In genomic region chr12:10235761-10236631, GRCh38 we compare ENCODE assay signal across 2 cellular contexts.
TF ChIP-seq lines count a peak whose summit lies in the region.

No MANE protein-coding gene starts in this region.

TF ChIP-seq in HCT116, 20 proteins besides CTCF, POLR2A, EP300 and RAD21:
- TF ChIP-seq ZNF274 (IDR thresholded peaks at IDR 0.05; ENCODE audit: low read depth, low read length) (no peak), SP1 (IDR thresholded peaks at IDR 0.05; ENCODE audit: low read depth) (no peak), EZH2 (IDR thresholded peaks at IDR 0.05) (no peak), ELF1 (IDR thresholded peaks at IDR 0.05; ENCODE audit: borderline replicate concordance, low read depth) (no peak), MAX (IDR thresholded peaks at IDR 0.05) (no peak), EGR1 (IDR thresholded peaks at IDR 0.05; ENCODE audit: low read depth) (no peak), TCF7L2 (IDR thresholded peaks at IDR 0.05; ENCODE audit: borderline replicate concordance, extremely low read depth, insufficient read depth, insufficient read length) (no peak), ZFX (IDR thresholded peaks at IDR 0.05) (no peak), EZH2phosphoT487 (IDR thresholded peaks at IDR 0.05; ENCODE audit: borderline replicate concordance) (no peak), CEBPB (IDR thresholded peaks at IDR 0.05; ENCODE audit: low read depth) (no peak)

TF ChIP-seq in GM12878, 131 proteins besides CTCF, POLR2A, EP300 and RAD21:
- TF ChIP-seq CBFB (IDR thresholded peaks at IDR 0.05; ENCODE audit: low read depth), result 0 out of 2 replicates have a peak, but pooled peaks have one; percentile 54
- TF ChIP-seq ZNF274 (IDR thresholded peaks at IDR 0.05; ENCODE audit: insufficient read depth, insufficient read length), result no peak
- TF ChIP-seq E2F4 (IDR thresholded peaks at IDR 0.05; ENCODE audit: low read depth, low read length), result no peak
- TF ChIP-seq JUND (IDR thresholded peaks at IDR 0.05; ENCODE audit: low read depth, low read length), result no peak
- TF ChIP-seq YY1 (IDR thresholded peaks at IDR 0.05; ENCODE audit: low read depth, low read length), result peak; percentile 58; the same call in 1 of the 2 replicates
- no peak for TF ChIP-seq FOXM1 (IDR thresholded peaks at IDR 0.05; ENCODE audit: low read depth, low read length)
- TF ChIP-seq SMC3 (IDR thresholded peaks at IDR 0.05; ENCODE audit: borderline replicate concordance, low read length), result peak; percentile 90
- no peak for TF ChIP-seq POLR2AphosphoS2 (IDR thresholded peaks at IDR 0.05; ENCODE audit: low read depth, low read length)
- TF ChIP-seq RUNX3 (IDR thresholded peaks at IDR 0.05; ENCODE audit: low read length), result peak; percentile 77
